Comparison of ENCODE assay signal across 1 cellular context in genomic region chr6:42929088-42929927, GRCh38.
TF ChIP-seq lines count a peak whose summit lies in the region.

TSS of gene CNPY3 (plus strand) at chr6:42929480. CDS start at chr6:42929571, 91 bp downstream.

TF ChIP-seq in K562, 482 proteins besides CTCF, POLR2A, EP300 and RAD21 (continued from another document and continues in another):
- TF ChIP-seq ZNF280B (CRISPR knock-in tag; IDR thresholded peaks at IDR 0.05) (no peak), ZNF644 (tag; IDR thresholded peaks at IDR 0.05; ENCODE audit: low read depth) (no peak), ATF4 (CRISPR knock-in tag; IDR thresholded peaks at IDR 0.05) (no peak), ASH1L (IDR thresholded peaks at IDR 0.05; ENCODE audit: borderline replicate concordance, low read depth, partially characterized antibody) (peak; percentile 99), HDAC2 (IDR thresholded peaks at IDR 0.05) (peak; percentile 87), IRF1 (CRISPR knock-in tag; IDR thresholded peaks at IDR 0.05; ENCODE audit: borderline replicate concordance) (no peak), RBM34 (IDR thresholded peaks at IDR 0.05; ENCODE audit: borderline replicate concordance, insufficient read depth, low read length) (no peak), CHD4 (IDR thresholded peaks at IDR 0.05; ENCODE audit: insufficient read depth, insufficient replicate concordance, low read depth, low read length, poor library complexity, severe bottlenecking) (no peak), PTRF (tag; IDR thresholded peaks at IDR 0.05) (no peak), ZNF696 (CRISPR knock-in tag; conservative IDR thresholded peaks at IDR 0.05) (no peak), ZBTB8A (IDR thresholded peaks at IDR 0.05; ENCODE audit: partially characterized antibody) (no peak), FOXJ3 (CRISPR knock-in tag; IDR thresholded peaks at IDR 0.05) (no peak), POLR3A (IDR thresholded peaks at IDR 0.05; ENCODE audit: borderline replicate concordance, extremely low read depth, insufficient read depth, insufficient read length) (no peak), VEZF1 (CRISPR knock-in tag; IDR thresholded peaks at IDR 0.05) (peak; percentile 87), ZNF224 (CRISPR knock-in tag; IDR thresholded peaks at IDR 0.05) (no peak), MCM5 (IDR thresholded peaks at IDR 0.05; ENCODE audit: low read depth) (no peak), KDM5B (IDR thresholded peaks at IDR 0.05; ENCODE audit: insufficient replicate concordance, low read depth, low read length) (no peak), RCOR1 (IDR thresholded peaks at IDR 0.05; ENCODE audit: borderline replicate concordance in 1 of 2, low read depth in 2 of 2, low read length in 2 of 2) (peak; percentile 64 to 92), CCNT2 (IDR thresholded peaks at IDR 0.05; ENCODE audit: borderline replicate concordance, extremely low read depth, insufficient read length, low read depth, low read length) (peak; percentile 35), ZBTB9 (CRISPR knock-in tag; IDR thresholded peaks at IDR 0.05) (no peak), ZNF133 (CRISPR knock-in tag; IDR thresholded peaks at IDR 0.05) (no peak), ZNF778 (CRISPR knock-in tag; IDR thresholded peaks at IDR 0.05) (no peak), CEBPZ (IDR thresholded peaks at IDR 0.05; ENCODE audit: borderline replicate concordance, low read depth, low read length) (peak; percentile 63; the same call in 1 of the 2 replicates), LEF1 (IDR thresholded peaks at IDR 0.05) (peak; percentile 83), ZNF12 (CRISPR knock-in tag; IDR thresholded peaks at IDR 0.05) (no peak), RB1 (IDR thresholded peaks at IDR 0.05; ENCODE audit: low read depth) (peak; percentile 87), HOMEZ (CRISPR knock-in tag; IDR thresholded peaks at IDR 0.05) (peak; percentile 70; the same call in 1 of the 2 replicates), FOXP1 (CRISPR knock-in tag; IDR thresholded peaks at IDR 0.05) (peak; percentile 92), RBM25 (IDR thresholded peaks at IDR 0.05; ENCODE audit: low read depth, low read length, severe bottlenecking) (peak; percentile 97), ZNF561 (CRISPR knock-in tag; conservative IDR thresholded peaks at IDR 0.05) (no peak), U2AF1 (optimal IDR thresholded peaks at IDR 0.05; ENCODE audit: low read depth, low read length) (peak; percentile 61), TRIM28 (IDR thresholded peaks at IDR 0.05) (peak; percentile 20; the same call in 1 of the 2 replicates), ZNF311 (CRISPR knock-in tag; IDR thresholded peaks at IDR 0.05) (no peak), GABPA (tag; conservative IDR thresholded peaks at IDR 0.05; ENCODE audit: low read depth) (peak; percentile 95), RREB1 (CRISPR knock-in tag; IDR thresholded peaks at IDR 0.05) (0 out of 2 replicates have a peak, but pooled peaks have one; percentile 23), RBM17 (IDR thresholded peaks at IDR 0.05; ENCODE audit: borderline replicate concordance, low read depth, low read length) (no peak), ILK (tag; IDR thresholded peaks at IDR 0.05; ENCODE audit: borderline replicate concordance, low read depth) (no peak), BCLAF1 (IDR thresholded peaks at IDR 0.05; ENCODE audit: borderline replicate concordance in 1 of 2, control insufficient read depth in 1 of 2, low read depth in 2 of 2, low read length in 1 of 2) (no peak), ZNF41 (CRISPR knock-in tag; conservative IDR thresholded peaks at IDR 0.05) (no peak), RFX5 (IDR thresholded peaks at IDR 0.05; ENCODE audit: low read depth, low read length) (no peak; the same call in 1 of the 2 replicates), ARNT (IDR thresholded peaks at IDR 0.05) (0 out of 4 replicates have a peak, but pooled peaks of 1 of the 2 experiments have one; percentile 10), HEY1 (CRISPR knock-in tag; IDR thresholded peaks at IDR 0.05; ENCODE audit: borderline replicate concordance) (no peak), TSC22D4 (tag; IDR thresholded peaks at IDR 0.05) (no peak)
